Comparison of ENCODE assay signal across 21 cellular contexts in the genomic region with DNA sequence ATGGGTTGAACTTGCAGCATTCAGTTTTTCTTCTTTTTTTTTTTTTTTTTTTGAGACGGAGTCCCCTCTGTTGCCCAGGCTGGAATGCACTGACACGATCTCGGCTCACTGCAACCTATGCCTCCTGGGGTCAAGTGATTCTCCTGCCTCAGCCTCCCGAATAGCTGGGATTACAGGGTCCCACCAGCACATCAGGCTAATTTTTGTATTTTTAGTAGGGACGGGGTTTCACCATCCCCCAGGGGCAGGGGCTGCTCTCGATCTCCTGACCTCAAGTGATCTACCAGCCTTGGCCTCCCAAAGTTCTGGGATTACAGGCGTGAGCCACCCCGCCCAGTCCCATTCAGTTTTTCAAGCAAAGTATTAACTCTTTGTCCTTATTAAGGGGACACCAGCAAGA.
DNase-seq lines count a peak whose midpoint lies in the region; ATAC-seq and TF ChIP-seq lines count a peak whose summit lies in the region.
"Had no signal": no experiment of that assay in that cellular context is flagged by ENCODE, and none has a peak within 500 bp of the region (broad histone marks: within the 10 kb centered on the region; RNA-seq: fewer than 3 reads in every experiment).

No MANE protein-coding gene starts in this region.

- no peak overlapping the region for H3K4me3 ChIP-seq in SK-N-SH (ENCODE audit: low read depth in 2 of 2, low read length in 1 of 2)
- H3K4me3 ChIP-seq in OCI-LY7 (ENCODE audit: low read depth, low read length, poor library complexity, severe bottlenecking) = peak overlapping the region; percentile 79
- H3K4me3 ChIP-seq: esophagus squamous epithelium, gastroesophageal sphincter, lower lobe of right lung, prostate gland, upper lobe of left lung had no signal

- no peaks in the 10 kb centered on the region for H3K27me3 ChIP-seq in SK-N-SH (ENCODE audit: insufficient read depth)
- H3K27me3 ChIP-seq: esophagus squamous epithelium, gastroesophageal sphincter, MG63, upper lobe of left lung had no signal

- H3K4me1 ChIP-seq in SK-N-SH (ENCODE audit: control insufficient read depth in 1 of 2, insufficient read depth in 2 of 2, low read depth in 1 of 2, low read length in 1 of 2) = peaks cover 9 to 10% of the 10 kb centered on the region in 2 experiments; a peak in 3 of 4 replicates
- peaks cover 67% of the 10 kb centered on the region for H3K4me1 ChIP-seq in OCI-LY7 (ENCODE audit: insufficient read depth, low read length, poor library complexity, severe bottlenecking)
- H3K4me1 ChIP-seq: prostate gland had no signal

- 80% methylated on average over 7 of the region's 8 CpGs for WGBS in SK-N-SH (ENCODE audit: low lambda C conversion rate)

- peaks cover 37% of the 10 kb centered on the region for H3F3A ChIP-seq in SK-N-SH (replicated peaks; ENCODE audit: insufficient read depth)

- no TSS peak for BruUV-seq in OCI-LY7 (replicated peaks; lab: Mats Ljungman, UMichigan)

- POLR2A ChIA-PET in SK-N-SH (lab: Yijun Ruan, JAX) = interaction anchor here (7.3 kb wide), 1 partner anchor 16 kb away, joined by 158 read pairs; a partner anchor contains a TSS
- POLR2A ChIA-PET in HEK293T (lab: Yijun Ruan, JAX) = interaction anchor here (0.8 to 9.3 kb wide), 6 partner anchors 17 to 1104 kb away, joined by 3 to 439 read pairs (median 6); a partner anchor contains a TSS
- POLR2A ChIA-PET in OCI-LY7 (lab: Charles Lee) = interaction anchor here (0.7 to 10.1 kb wide), 14 partner anchors 8 to 1104 kb away, joined by 3 to 235 read pairs (median 6); a partner anchor contains a TSS

- H3K36me3 ChIP-seq in SK-N-SH (replicated peaks in 1 of 2; ENCODE audit: control insufficient read depth in 1 of 2, insufficient read depth in 2 of 2, low read length in 1 of 2) (no peaks in the 10 kb centered on the region), OCI-LY7 (ENCODE audit: insufficient read depth, low read length) (peaks cover 16% of the 10 kb centered on the region)
- H3K36me3 ChIP-seq: esophagus squamous epithelium, gastroesophageal sphincter, lower lobe of right lung, MG63, neutrophil, prostate gland, upper lobe of left lung had no signal

- TF ChIP-seq CTCF in SK-N-SH (IDR thresholded peaks at IDR 0.05) (no peak), OCI-LY7 (conservative IDR thresholded peaks at IDR 0.05; ENCODE audit: low read length) (no peak)

- ATAC-seq in SK-N-SH treated with all-trans-retinoic acid at 6 μM for 48 hours (no peak), GM21737 (IDR thresholded peaks at IDR 0.05; ENCODE audit: unreplicated experiment) (no peak)
- ATAC-seq: activated CD8-positive, alpha-beta T cell treated with anti-CD3 and anti-CD28 coated beads for 36 hours; gastroesophageal sphincter; lower lobe of right lung had no signal

- no peaks in the 10 kb centered on the region for H3K9me2 ChIP-seq in SK-N-SH
- no peaks in the 10 kb centered on the region for H3K9me2 ChIP-seq in OCI-LY7 (ENCODE audit: insufficient read depth, low read length)

- H3K79me2 ChIP-seq in SK-N-SH (ENCODE audit: insufficient read depth) = peaks cover 12% of the 10 kb centered on the region; the same call in 1 of the 2 replicates
- peaks cover 7% of the 10 kb centered on the region; the same call in 1 of the 2 replicates for H3K79me2 ChIP-seq in OCI-LY7 (ENCODE audit: insufficient read depth, low read depth, low read length)

- no peak for TF ChIP-seq EP300 in SK-N-SH (IDR thresholded peaks at IDR 0.05; ENCODE audit: borderline replicate concordance in 1 of 2, low read depth in 1 of 2, low read length in 1 of 2)

- intact Hi-C loops in OCI-LY7 (cut with micrococcal nuclease; ENCODE audit: unreplicated experiment) = loop anchor here (5.0 to 10.0 kb wide), 6 partner anchors 173 to 1745 kb away; a partner anchor contains a TSS

- H3K4me2 ChIP-seq in SK-N-SH (peak overlapping the region; percentile 91; the same call in 1 of the 2 replicates), OCI-LY7 (ENCODE audit: low read length) (peak overlapping the region; percentile 98)

- H3K9ac ChIP-seq in SK-N-SH = peak overlapping the region; percentile 83; the same call in 1 of the 2 replicates

- H2AFZ ChIP-seq in SK-N-SH (ENCODE audit: low read depth) (0 out of 2 replicates have a peak overlapping the region, but pooled peaks have one; percentile 53), OCI-LY7 (ENCODE audit: low read length) (no peak overlapping the region)

- H4K20me1 ChIP-seq in SK-N-SH (ENCODE audit: insufficient read depth) (no peaks in the 10 kb centered on the region), OCI-LY7 (ENCODE audit: insufficient read depth, low read length) (no peaks in the 10 kb centered on the region)

- TF ChIP-seq RAD21 in SK-N-SH (IDR thresholded peaks at IDR 0.05; ENCODE audit: low read length) = no peak

- CTCF ChIA-PET in SK-N-SH (lab: Yijun Ruan, JAX) = interaction anchor here (0.8 to 1.7 kb wide), 4 partner anchors 34 to 879 kb away, joined by 3 to 7 read pairs (median 5); a partner anchor contains a TSS
- CTCF ChIA-PET in HEK293T (lab: Yijun Ruan, JAX) = no interaction called here
- CTCF ChIA-PET in OCI-LY7 (lab: Charles Lee; ENCODE audit: unreplicated experiment) = no interaction called here

- H3K27ac ChIP-seq in SK-N-SH (ENCODE audit: low read depth in 2 of 2, low read length in 1 of 2) = peak overlapping the region in 1 of 2 experiments; percentile 85; a peak in 3 of 4 replicates
- H3K27ac ChIP-seq in OCI-LY7 (ENCODE audit: low read depth, low read length, poor library complexity, severe bottlenecking) = peak overlapping the region; percentile 99
- H3K27ac ChIP-seq: esophagus squamous epithelium, gastroesophageal sphincter, lower lobe of right lung, neutrophil, prostate gland, upper lobe of left lung had no signal

- DNase-seq in SK-N-SH (no peak), HEK293T (ENCODE audit: extremely low spot score) (no peak), OCI-LY7 (ENCODE audit: low spot score) (no peak), islet precursor cell (peak; percentile 38), KG1 (lab: John Stamatoyannopoulos, UW) (no peak), OCI-M2 (lab: John Stamatoyannopoulos, UW; ENCODE audit: unreplicated experiment) (no peak)
- DNase-seq: 8988T; activated B cell treated with CpG ODN at 0.5 μM for 24 hours; activated CD8-positive, alpha-beta T cell treated with anti-CD3 and anti-CD28 coated beads for 36 hours; activated gamma-delta T cell treated with Interleukin-2 at 50 U/mL for 16 hours; activated T-cell treated with anti-CD3 and anti-CD28 coated beads for 4 hours; esophagus squamous epithelium; lower lobe of right lung; MG63; NCI-H526 treated with DMSO at 0.1 percent for 48 hours; upper lobe of left lung had no signal

- H3K9me3 ChIP-seq in SK-N-SH (no peaks in the 10 kb centered on the region), OCI-LY7 (ENCODE audit: low read length) (peaks cover 9% of the 10 kb centered on the region; the same call in 1 of the 2 replicates)
- H3K9me3 ChIP-seq: esophagus squamous epithelium, gastroesophageal sphincter, lower lobe of right lung, MG63, neutrophil, prostate gland, upper lobe of left lung had no signal

TF ChIP-seq in SK-N-SH treated with all-trans-retinoic acid at 6 μM for 48 hours, 23 proteins besides CTCF, POLR2A, EP300 and RAD21 (continues in another document):
- no peak for TF ChIP-seq ARNTL (CRISPR knock-in tag; IDR thresholded peaks at IDR 0.05; ENCODE audit: borderline replicate concordance, low read depth)
- TF ChIP-seq, protein P1, sequence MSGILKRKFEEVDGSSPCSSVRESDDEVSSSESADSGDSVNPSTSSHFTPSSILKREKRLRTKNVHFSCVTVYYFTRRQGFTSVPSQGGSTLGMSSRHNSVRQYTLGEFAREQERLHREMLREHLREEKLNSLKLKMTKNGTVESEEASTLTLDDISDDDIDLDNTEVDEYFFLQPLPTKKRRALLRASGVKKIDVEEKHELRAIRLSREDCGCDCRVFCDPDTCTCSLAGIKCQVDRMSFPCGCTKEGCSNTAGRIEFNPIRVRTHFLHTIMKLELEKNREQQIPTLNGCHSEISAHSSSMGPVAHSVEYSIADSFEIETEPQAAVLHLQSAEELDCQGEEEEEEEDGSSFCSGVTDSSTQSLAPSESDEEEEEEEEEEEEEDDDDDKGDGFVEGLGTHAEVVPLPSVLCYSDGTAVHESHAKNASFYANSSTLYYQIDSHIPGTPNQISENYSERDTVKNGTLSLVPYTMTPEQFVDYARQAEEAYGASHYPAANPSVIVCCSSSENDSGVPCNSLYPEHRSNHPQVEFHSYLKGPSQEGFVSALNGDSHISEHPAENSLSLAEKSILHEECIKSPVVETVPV (CRISPR knock-in tag; IDR thresholded peaks at IDR 0.05) = no peak
- TF ChIP-seq OSR1 (CRISPR knock-in tag; IDR thresholded peaks at IDR 0.05) = no peak

TF ChIP-seq in HEK293T, 16 proteins besides CTCF, POLR2A, EP300 and RAD21:
- no peak for TF ChIP-seq ELF4 (IDR thresholded peaks at IDR 0.05)
- 0 out of 2 replicates have a peak, but pooled peaks have one; percentile 4 for TF ChIP-seq ZNF384 (IDR thresholded peaks at IDR 0.05)
